ENCODE assay signal across 12 cellular contexts in the genomic region with DNA sequence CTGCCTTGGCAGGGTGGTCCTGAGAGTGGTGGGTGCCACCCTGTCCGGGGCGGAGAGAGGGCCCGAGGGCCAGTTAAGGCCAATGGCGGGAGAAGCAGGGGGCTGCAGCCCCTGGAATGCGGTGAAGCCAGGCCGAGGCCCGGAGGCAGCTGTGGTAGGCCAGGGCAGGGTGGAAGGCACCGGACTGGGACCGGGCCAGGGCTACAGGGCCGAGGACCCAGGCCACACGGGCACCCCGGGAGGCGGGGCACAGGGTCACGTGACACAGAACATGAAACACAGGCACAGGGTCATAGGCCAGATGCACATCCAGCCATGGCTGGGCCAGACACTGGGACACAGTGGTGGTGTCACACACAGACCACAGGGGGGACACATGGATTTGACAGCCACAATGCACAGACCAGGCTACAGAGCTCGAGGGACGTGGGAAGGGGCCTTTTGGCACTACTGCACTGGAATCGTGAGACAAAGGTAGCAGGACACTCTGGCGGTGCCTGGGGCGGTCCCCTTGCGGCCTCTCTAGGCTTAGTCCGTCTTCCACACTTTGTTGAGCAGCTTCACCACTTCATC. TPM values are rescaled to one million over a fixed set of nuclear protein-coding genes. Genes with fewer than 3 reads are reported as not detected.
A peak's percentile ranks its signal among the peaks of the same experiment; 100 is the strongest.
DNase-seq lines count a peak whose midpoint lies in the region; ATAC-seq and TF ChIP-seq lines count a peak whose summit lies in the region.
"Had no signal": no experiment of that assay in that cellular context is flagged by ENCODE, and none has a peak within 500 bp of the region (broad histone marks: within the 10 kb centered on the region; RNA-seq: fewer than 3 reads in every experiment).

No MANE protein-coding gene starts in this region.

- DNase-seq in CD8-positive, alpha-beta memory T cell = no peak
- DNase-seq in HEK293T (ENCODE audit: extremely low spot score) = no peak
- no peak for DNase-seq in activated naive CD8-positive, alpha-beta T cell treated with anti-CD3 and anti-CD28 coated beads for 36 hours
- no peak for DNase-seq in naive B cell
- DNase-seq in OCI-M1 (lab: John Stamatoyannopoulos, UW) = no peak
- DNase-seq in activated CD4-positive, alpha-beta T cell treated with anti-CD3 and anti-CD28 coated beads, Interleukin-2, amount 50 U/mL, for 4 hours = no peak
- no peak for DNase-seq in HuH-7.5 (ENCODE audit: low spot score)
- no peak for DNase-seq in right atrium auricular region (ENCODE audit: low spot score)
- DNase-seq: caudate nucleus, NCI-H1092, NCI-H526 had no signal

- no peak for ATAC-seq in naive B cell (ENCODE audit: low read depth in 2 of 2)

- peak overlapping the region; percentile 17 to 64 (median 30) for H3K4me3 Mint-ChIP-seq in CD8-positive, alpha-beta memory T cell
- peak overlapping the region; percentile 43 for H3K4me3 Mint-ChIP-seq in activated naive CD8-positive, alpha-beta T cell treated with anti-CD3 and anti-CD28 coated beads for 36 hours
- H3K4me3 Mint-ChIP-seq in naive B cell = peak overlapping the region in 6 of 8 donors; percentile 37 to 96 (median 70)

- CTCF ChIA-PET in CD8-positive, alpha-beta memory T cell (lab: Charles Lee) = interaction anchor here (1.5 kb wide), 1 partner anchor 31 kb away, joined by 4 read pairs; the partner anchor contains the start of gene ESS2
- CTCF ChIA-PET in HEK293T (lab: Yijun Ruan, JAX) = no interaction called here

- H3K27ac Mint-ChIP-seq in CD8-positive, alpha-beta memory T cell = peak overlapping the region in 5 of 8 donors; percentile 14 to 82 (median 58)
- no peak overlapping the region for H3K27ac Mint-ChIP-seq in activated naive CD8-positive, alpha-beta T cell treated with anti-CD3 and anti-CD28 coated beads for 36 hours
- peak overlapping the region in 3 of 6 donors; percentile 23 to 70 (median 37) for H3K27ac Mint-ChIP-seq in naive B cell

- H3K36me3 ChIP-seq in CD8-positive, alpha-beta memory T cell (ENCODE audit: insufficient read depth, low read length) = peaks cover 5% of the 10 kb centered on the region
- H3K36me3 ChIP-seq in right atrium auricular region = no peaks in the 10 kb centered on the region

- H3K27ac ChIP-seq in CD8-positive, alpha-beta memory T cell (ENCODE audit: low read depth, low read length) = no peak overlapping the region
- no peak overlapping the region for H3K27ac ChIP-seq in right atrium auricular region

- POLR2A ChIA-PET in CD8-positive, alpha-beta memory T cell (lab: Charles Lee) = no interaction called here
- POLR2A ChIA-PET in HEK293T (lab: Yijun Ruan, JAX) = interaction anchor here (0.9 to 2.0 kb wide), 3 partner anchors 60 to 304 kb away, joined by 3 to 5 read pairs (median 3); partner anchors contain the start of genes CLTCL1 and UFD1

- H3K4me1 Mint-ChIP-seq in CD8-positive, alpha-beta memory T cell = peaks cover 19 to 46% (median 25%) of the 10 kb centered on the region in 3 donors
- H3K4me1 Mint-ChIP-seq in activated naive CD8-positive, alpha-beta T cell treated with anti-CD3 and anti-CD28 coated beads for 36 hours = peaks cover 22% of the 10 kb centered on the region
- peaks cover 42 to 68% (median 53%) of the 10 kb centered on the region in 3 donors for H3K4me1 Mint-ChIP-seq in naive B cell

- H3K36me3 Mint-ChIP-seq in CD8-positive, alpha-beta memory T cell = peaks cover 0 to 14% (median 0%) of the 10 kb centered on the region in 3 donors
- H3K36me3 Mint-ChIP-seq in activated naive CD8-positive, alpha-beta T cell treated with anti-CD3 and anti-CD28 coated beads for 36 hours = peaks cover 17% of the 10 kb centered on the region
- no peaks in the 10 kb centered on the region for H3K36me3 Mint-ChIP-seq in naive B cell

- peaks cover 32% of the 10 kb centered on the region for H3K4me1 ChIP-seq in CD8-positive, alpha-beta memory T cell (ENCODE audit: insufficient read depth, low read length)
- H3K4me1 ChIP-seq in right atrium auricular region = peaks cover 0 to 74% of the 10 kb centered on the region in 2 donors

- no peaks in the 10 kb centered on the region for H3K27me3 ChIP-seq in CD8-positive, alpha-beta memory T cell (ENCODE audit: insufficient read depth, low read length, poor library complexity, severe bottlenecking)
- H3K27me3 ChIP-seq in right atrium auricular region = no peaks in the 10 kb centered on the region

- TF ChIP-seq CTCF in right atrium auricular region (IDR thresholded peaks at IDR 0.05) = no peak

- H3K4me3 ChIP-seq in CD8-positive, alpha-beta memory T cell (ENCODE audit: low read length) = no peak overlapping the region
- H3K4me3 ChIP-seq in right atrium auricular region = no peak overlapping the region
- H3K4me3 ChIP-seq: skin epidermis had no signal

- no peaks in the 10 kb centered on the region for H3K9me3 Mint-ChIP-seq in CD8-positive, alpha-beta memory T cell
- H3K9me3 Mint-ChIP-seq in activated naive CD8-positive, alpha-beta T cell treated with anti-CD3 and anti-CD28 coated beads for 36 hours = no peaks in the 10 kb centered on the region
- H3K9me3 Mint-ChIP-seq in naive B cell = no peaks in the 10 kb centered on the region

- no peaks in the 10 kb centered on the region for H3K27me3 Mint-ChIP-seq in CD8-positive, alpha-beta memory T cell
- H3K27me3 Mint-ChIP-seq in activated naive CD8-positive, alpha-beta T cell treated with anti-CD3 and anti-CD28 coated beads for 36 hours = no peaks in the 10 kb centered on the region
- no peaks in the 10 kb centered on the region for H3K27me3 Mint-ChIP-seq in naive B cell

- no peaks in the 10 kb centered on the region for H3K9me3 ChIP-seq in CD8-positive, alpha-beta memory T cell (ENCODE audit: low read length)
- no peaks in the 10 kb centered on the region for H3K9me3 ChIP-seq in right atrium auricular region

TF ChIP-seq in HEK293T, 16 proteins besides CTCF, POLR2A, EP300 and RAD21:
- TF ChIP-seq PKNOX1 (IDR thresholded peaks at IDR 0.05) (no peak), ELF4 (IDR thresholded peaks at IDR 0.05) (peak; percentile 10; the same call in 1 of the 2 replicates)

RNA-seq across cellular contexts. Expression of gene SLC25A1, which starts 2.8 kb away (rescaled TPM):
- total RNA-seq in CD8-positive, alpha-beta memory T cell = 10 to 100 TPM; 42.4 to 44.7 TPM
- 69.9 TPM for polyA plus RNA-seq in CD8-positive, alpha-beta memory T cell
- 10 to 100 TPM; 47.9 to 53.8 TPM for total RNA-seq in activated naive CD8-positive, alpha-beta T cell treated with anti-CD3 and anti-CD28 coated beads for 36 hours
- 10 to 100 TPM; 63.5 to 88.8 (median 72.4) TPM for polyA plus RNA-seq in naive B cell (ENCODE audit: low read depth in 6 of 6)
- 10 to 100 TPM; 12.7 to 27.6 TPM for total RNA-seq in right atrium auricular region

RNA-seq across cellular contexts. Expression of gene GSC2, which starts 25.6 kb away (rescaled TPM):
- not detected for total RNA-seq in CD8-positive, alpha-beta memory T cell
- not detected for polyA plus RNA-seq in CD8-positive, alpha-beta memory T cell
- not detected for total RNA-seq in activated naive CD8-positive, alpha-beta T cell treated with anti-CD3 and anti-CD28 coated beads for 36 hours
- not detected for polyA plus RNA-seq in naive B cell (ENCODE audit: low read depth in 6 of 6)
- total RNA-seq in right atrium auricular region = not detected

RNA-seq across cellular contexts. Expression of gene ESS2, which starts 31.2 kb away (rescaled TPM):
- 10 to 100 TPM; 18.7 to 19.6 TPM for total RNA-seq in CD8-positive, alpha-beta memory T cell
- polyA plus RNA-seq in CD8-positive, alpha-beta memory T cell = 9.3 TPM
- 10 to 100 TPM; 16.8 to 18.0 TPM for total RNA-seq in activated naive CD8-positive, alpha-beta T cell treated with anti-CD3 and anti-CD28 coated beads for 36 hours
- 10 to 100 TPM in 1 of 6 donors, 1 to 10 TPM in 5; 5.2 to 10.2 (median 8.3) TPM for polyA plus RNA-seq in naive B cell (ENCODE audit: low read depth in 6 of 6)
- total RNA-seq in right atrium auricular region = 10 to 100 TPM in 1 of 2 donors, 1 to 10 TPM in 1; 8.5 to 12.0 TPM

RNA-seq across cellular contexts. Expression of gene TSSK2, which starts 44.6 kb away (rescaled TPM):
- not detected for total RNA-seq in CD8-positive, alpha-beta memory T cell
- not detected for polyA plus RNA-seq in CD8-positive, alpha-beta memory T cell
- total RNA-seq in activated naive CD8-positive, alpha-beta T cell treated with anti-CD3 and anti-CD28 coated beads for 36 hours = not detected
- not detected for polyA plus RNA-seq in naive B cell (ENCODE audit: low read depth in 6 of 6)
- not detected for total RNA-seq in right atrium auricular region

RNA-seq across cellular contexts. Expression of gene DGCR2, which starts 53.5 kb away (rescaled TPM):
- total RNA-seq in CD8-positive, alpha-beta memory T cell = 10 to 100 TPM; 26.9 to 28.4 TPM
- 51.7 TPM for polyA plus RNA-seq in CD8-positive, alpha-beta memory T cell
- 10 to 100 TPM; 20.5 to 22.2 TPM for total RNA-seq in activated naive CD8-positive, alpha-beta T cell treated with anti-CD3 and anti-CD28 coated beads for 36 hours
- polyA plus RNA-seq in naive B cell (ENCODE audit: low read depth in 6 of 6) = 10 to 100 TPM; 27.4 to 50.6 (median 32.8) TPM
- total RNA-seq in right atrium auricular region = 10 to 100 TPM; 32.8 to 48.1 TPM
